2 cellular contexts compared by ENCODE assay signal in genomic region chr9:89445135-89445797, GRCh38.
TF ChIP-seq lines count a peak whose summit lies in the region.

No MANE protein-coding gene starts in this region.

TF ChIP-seq in SK-N-SH treated with all-trans-retinoic acid at 6 μM for 48 hours, 23 proteins besides CTCF, POLR2A, EP300 and RAD21 (continued from another document):
- TF ChIP-seq, protein P1, sequence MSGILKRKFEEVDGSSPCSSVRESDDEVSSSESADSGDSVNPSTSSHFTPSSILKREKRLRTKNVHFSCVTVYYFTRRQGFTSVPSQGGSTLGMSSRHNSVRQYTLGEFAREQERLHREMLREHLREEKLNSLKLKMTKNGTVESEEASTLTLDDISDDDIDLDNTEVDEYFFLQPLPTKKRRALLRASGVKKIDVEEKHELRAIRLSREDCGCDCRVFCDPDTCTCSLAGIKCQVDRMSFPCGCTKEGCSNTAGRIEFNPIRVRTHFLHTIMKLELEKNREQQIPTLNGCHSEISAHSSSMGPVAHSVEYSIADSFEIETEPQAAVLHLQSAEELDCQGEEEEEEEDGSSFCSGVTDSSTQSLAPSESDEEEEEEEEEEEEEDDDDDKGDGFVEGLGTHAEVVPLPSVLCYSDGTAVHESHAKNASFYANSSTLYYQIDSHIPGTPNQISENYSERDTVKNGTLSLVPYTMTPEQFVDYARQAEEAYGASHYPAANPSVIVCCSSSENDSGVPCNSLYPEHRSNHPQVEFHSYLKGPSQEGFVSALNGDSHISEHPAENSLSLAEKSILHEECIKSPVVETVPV (CRISPR knock-in tag; IDR thresholded peaks at IDR 0.05) = no peak
- TF ChIP-seq PATZ1 (CRISPR knock-in tag; IDR thresholded peaks at IDR 0.05; ENCODE audit: borderline replicate concordance) = no peak
- TF ChIP-seq SNAI2 (CRISPR knock-in tag; IDR thresholded peaks at IDR 0.05) = no peak

TF ChIP-seq in GM23338, 12 proteins besides CTCF, POLR2A, EP300 and RAD21 (continued from another document):
- TF ChIP-seq NANOG (IDR thresholded peaks at IDR 0.05; ENCODE audit: borderline replicate concordance) = no peak
- no peak for TF ChIP-seq ZNF462 (CRISPR knock-in tag; IDR thresholded peaks at IDR 0.05)
- TF ChIP-seq STAT1 (IDR thresholded peaks at IDR 0.05; ENCODE audit: unreplicated experiment) = no peak
- no peak for TF ChIP-seq JUNB (IDR thresholded peaks at IDR 0.05; ENCODE audit: unreplicated experiment)
- no peak for TF ChIP-seq ZNF114 (CRISPR knock-in tag; IDR thresholded peaks at IDR 0.05)
- TF ChIP-seq ZNF331 (CRISPR knock-in tag; IDR thresholded peaks at IDR 0.05; ENCODE audit: low read depth) = no peak
- TF ChIP-seq POLR2AphosphoS5 (IDR thresholded peaks at IDR 0.05; ENCODE audit: low read depth) = no peak
TF ChIP-seq in GM23338: peak in this region for 0.
